Comparison of ENCODE assay signal across 28 cellular contexts in the genomic region with DNA sequence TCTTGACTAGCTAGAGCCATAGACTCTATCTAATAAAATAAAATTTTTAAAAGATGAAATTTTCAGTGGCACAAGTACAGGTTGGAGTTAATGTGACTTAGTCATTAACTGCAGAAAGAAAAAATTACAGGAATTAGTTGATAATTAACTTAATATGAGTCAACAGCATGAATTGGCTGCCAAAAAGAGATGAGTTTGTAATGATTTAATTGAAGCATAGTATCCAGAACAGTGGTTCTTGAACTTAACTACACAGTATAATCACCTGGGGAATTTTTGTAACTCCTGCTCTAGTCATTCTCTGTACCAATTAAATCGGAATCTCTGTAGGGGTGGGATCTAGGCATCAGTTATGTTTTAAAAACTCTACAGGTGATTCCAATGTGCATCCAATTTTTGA.
"Had no signal": no experiment of that assay in that cellular context is flagged by ENCODE, and none has a peak within 500 bp of the region (broad histone marks: within the 10 kb centered on the region; RNA-seq: fewer than 3 reads in every experiment).

No MANE protein-coding gene starts in this region.

- H3K36me3 Mint-ChIP-seq: T-cell had no signal

- H3K27ac ChIP-seq: brain microvascular endothelial cell, esophagus muscularis mucosa, gastrocnemius medialis, prostate gland, right atrium auricular region, thyroid gland, upper lobe of right lung, VCaP had no signal

- H3K27me3 ChIP-seq: brain microvascular endothelial cell, esophagus muscularis mucosa, gastrocnemius medialis, right atrium auricular region, thyroid gland, upper lobe of right lung had no signal

- H3K27ac Mint-ChIP-seq: activated CD8-positive, alpha-beta T cell treated with anti-CD3 and anti-CD28 coated beads, Interleukin-2, amount 10 ng/mL, durations not matched to agents 7 days and 5 days; activated naive CD4-positive, alpha-beta T cell treated with anti-CD3 and anti-CD28 coated beads, Interleukin-2, amount 50 U/mL, for 72 hours; activated T-helper 17 cell treated with anti-CD3 and anti-CD28 coated beads, Interleukin-2, amount 50 U/mL, for 72 hours; dendritic cell treated with granulocyte-macrophage colony-stimulating factor and Interleukin-4, amounts not matched to agents 40 ng/mL and 50 ng/mL, for 4 days; naive B cell; stimulated activated naive CD8-positive, alpha-beta T cell treated with anti-CD3 and anti-CD28 coated beads, Interleukin-15, Interleukin-2, amounts not matched to agents 100 ng/mL and 50 ng/mL, for 24 hours; T-cell; T-helper 2 cell treated with Interferon-gamma antibody and Interleukin-4, amounts not matched to agents 5 μg/mL and 100 μg/mL, for 36 hours had no signal

- H3K9me3 ChIP-seq: gastrocnemius medialis, prostate gland, right atrium auricular region, thyroid gland, upper lobe of right lung had no signal

- H3K4me3 ChIP-seq: esophagus muscularis mucosa, gastrocnemius medialis, lung, prostate gland, right atrium auricular region, thyroid gland, upper lobe of right lung had no signal

- H3K4me3 Mint-ChIP-seq: activated CD8-positive, alpha-beta T cell treated with anti-CD3 and anti-CD28 coated beads, Interleukin-2, amount 10 ng/mL, durations not matched to agents 7 days and 5 days; activated T-helper 17 cell treated with anti-CD3 and anti-CD28 coated beads, Interleukin-2, amount 50 U/mL, for 72 hours; dendritic cell treated with granulocyte-macrophage colony-stimulating factor and Interleukin-4, amounts not matched to agents 40 ng/mL and 50 ng/mL, for 4 days; naive B cell; neural crest cell; stimulated activated naive CD8-positive, alpha-beta T cell treated with anti-CD3 and anti-CD28 coated beads, Interleukin-15, Interleukin-2, amounts not matched to agents 100 ng/mL and 50 ng/mL, for 24 hours; T-cell; T-helper 2 cell treated with Interferon-gamma antibody and Interleukin-4, amounts not matched to agents 5 μg/mL and 100 μg/mL, for 36 hours had no signal

- H3K36me3 ChIP-seq: brain microvascular endothelial cell, esophagus muscularis mucosa, gastrocnemius medialis, prostate gland, right atrium auricular region, thyroid gland, upper lobe of right lung had no signal

- H3K4me1 Mint-ChIP-seq: activated T-helper 17 cell treated with anti-CD3 and anti-CD28 coated beads, Interleukin-2, amount 50 U/mL, for 72 hours; naive B cell; T-cell had no signal

- H3K4me1 ChIP-seq: gastrocnemius medialis, prostate gland, thyroid gland, upper lobe of right lung had no signal

- DNase-seq: activated CD4-positive, alpha-beta T cell treated with anti-CD3 and anti-CD28 coated beads for 1 hour; activated CD4-positive, alpha-beta T cell treated with anti-CD3 and anti-CD28 coated beads, Interleukin-2, amount 50 U/mL, for 1 hour; activated CD8-positive, alpha-beta T cell treated with anti-CD3 and anti-CD28 coated beads, Interleukin-2, amount 10 ng/mL, durations not matched to agents 7 days and 5 days; activated T-cell treated with anti-CD3 and anti-CD28 coated beads, Interleukin-2, amount 50 U/mL, for 1 hour; aorta; brain microvascular endothelial cell; caudate nucleus; effector CD4-positive, alpha-beta T cell; gastrocnemius medialis; head of caudate nucleus; hypothalamus; naive B cell; stimulated activated CD4-positive, alpha-beta T cell treated with anti-CD3 and anti-CD28 coated beads, Interleukin-1b, Interleukin-23, amount 100 ng/mL, for 48 hours; substantia nigra; T-cell; thyroid gland; upper lobe of right lung had no signal

- ATAC-seq: activated CD8-positive, alpha-beta T cell treated with anti-CD3 and anti-CD28 coated beads, Interleukin-2, amount 10 ng/mL, durations not matched to agents 7 days and 5 days; activated naive CD4-positive, alpha-beta T cell treated with anti-CD3 and anti-CD28 coated beads, Interleukin-2, amount 50 U/mL, for 72 hours; activated T-helper 17 cell treated with anti-CD3 and anti-CD28 coated beads, Interleukin-2, amount 50 U/mL, for 72 hours; gastrocnemius medialis; T-cell; upper lobe of right lung had no signal

- H3K27me3 Mint-ChIP-seq: dendritic cell treated with granulocyte-macrophage colony-stimulating factor and Interleukin-4, amounts not matched to agents 40 ng/mL and 50 ng/mL, for 4 days; stimulated activated naive CD8-positive, alpha-beta T cell treated with anti-CD3 and anti-CD28 coated beads, Interleukin-15, Interleukin-2, amounts not matched to agents 100 ng/mL and 50 ng/mL, for 24 hours had no signal
